Comparison of ENCODE assay signal across 19 cellular contexts in the genomic region with DNA sequence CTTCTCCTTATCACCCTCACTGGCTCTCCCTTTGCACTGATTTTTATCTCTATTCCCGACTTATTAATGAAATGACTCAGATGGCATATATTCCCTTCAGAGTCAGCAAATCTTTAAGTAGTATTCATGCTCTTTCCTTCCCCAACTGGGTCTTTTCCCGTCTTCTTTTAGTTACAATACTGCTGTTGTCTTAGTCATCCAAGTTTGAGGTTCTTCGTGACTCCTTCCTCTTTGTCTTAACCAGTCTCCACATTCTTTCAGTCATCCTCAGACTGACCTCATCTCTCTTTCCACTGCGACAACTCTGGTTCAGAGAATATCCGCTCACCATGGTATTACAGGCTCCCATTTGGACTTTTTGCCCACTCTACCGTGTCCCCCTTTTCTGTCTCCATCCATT. TPM values are rescaled to one million over a fixed set of nuclear protein-coding genes. Genes with fewer than 3 reads are reported as not detected.
DNase-seq lines count a peak whose midpoint lies in the region; ATAC-seq, FAIRE-seq and TF ChIP-seq lines count a peak whose summit lies in the region.
"Had no signal": no experiment of that assay in that cellular context is flagged by ENCODE, and none has a peak within 500 bp of the region (broad histone marks: within the 10 kb centered on the region; RNA-seq: fewer than 3 reads in every experiment).

No MANE protein-coding gene starts in this region.

- H3K27me3 ChIP-seq in A673 (replicated peaks; ENCODE audit: insufficient read depth, low read depth, low read length, poor library complexity) (no peaks in the 10 kb centered on the region), IMR-90 (ENCODE audit: control insufficient read depth, insufficient read depth, low read length) (no peaks in the 10 kb centered on the region), keratinocyte (ENCODE audit: control insufficient read depth, extremely low read depth, insufficient read depth, low read length) (no peaks in the 10 kb centered on the region), uterus (no peaks in the 10 kb centered on the region)
- H3K27me3 ChIP-seq: vagina had no signal

- H3K23ac ChIP-seq in IMR-90 (ENCODE audit: low read depth, low read length): no peak overlapping the region

- CTCF ChIA-PET in A673 (lab: Charles Lee): no interaction called here
- CTCF ChIA-PET in IMR-90 (lab: Yijun Ruan, JAX): no interaction called here

- H3K79me2 ChIP-seq in keratinocyte (ENCODE audit: control insufficient read depth, insufficient read depth, low read length): no peaks in the 10 kb centered on the region

- H2BK5ac ChIP-seq in IMR-90 (ENCODE audit: low read depth, low read length, poor library complexity, severe bottlenecking): no peak overlapping the region

- no peak overlapping the region for H2BK120ac ChIP-seq in IMR-90 (ENCODE audit: low read depth, low read length)

- FAIRE-seq in keratinocyte (lab: Jason Lieb, UNC): peak; percentile 88
- FAIRE-seq: kidney had no signal

- POLR2A ChIA-PET in A673 (lab: Charles Lee; ENCODE audit: low non-redundant PET) (no interaction called here), IMR-90 (lab: Charles Lee; ENCODE audit: unreplicated experiment) (no interaction called here)

- H3K9me3 ChIP-seq in A673 (ENCODE audit: low read depth, low read length, poor library complexity, severe bottlenecking): no peaks in the 10 kb centered on the region
- no peaks in the 10 kb centered on the region for H3K9me3 ChIP-seq in IMR-90 (ENCODE audit: control insufficient read depth, insufficient read depth, low read length)
- H3K9me3 ChIP-seq in keratinocyte (ENCODE audit: control insufficient read depth, low read depth, low read length): no peaks in the 10 kb centered on the region
- no peaks in the 10 kb centered on the region for H3K9me3 ChIP-seq in uterus
- H3K9me3 ChIP-seq: vagina had no signal

- no peak overlapping the region for H3K56ac ChIP-seq in IMR-90 (ENCODE audit: extremely low read depth, insufficient read depth, low read length)

- H3K4me3 ChIP-seq in A673 (ENCODE audit: low read depth, low read length, poor library complexity, severe bottlenecking) (no peak overlapping the region), IMR-90 (ENCODE audit: insufficient read depth, low read depth, low read length) (no peak overlapping the region), keratinocyte (ENCODE audit: control insufficient read depth in 2 of 3, extremely low read depth in 1 of 3, insufficient read depth in 2 of 3, low read depth in 1 of 3, low read length in 3 of 3) (no peak overlapping the region), uterus (no peak overlapping the region)
- H3K4me3 ChIP-seq: vagina had no signal

- no peak overlapping the region for H4K91ac ChIP-seq in IMR-90 (ENCODE audit: insufficient read depth, low read depth, low read length)

- TF ChIP-seq CTCF in A673 (conservative IDR thresholded peaks at IDR 0.05; ENCODE audit: low read depth, low read length) (no peak), IMR-90 (conservative IDR thresholded peaks at IDR 0.05; ENCODE audit: low read depth, low read length) (no peak), keratinocyte (optimal IDR thresholded peaks at IDR 0.05 in 1 of 3, IDR thresholded peaks at IDR 0.05 in 1 of 3, conservative IDR thresholded peaks at IDR 0.05 in 1 of 3; ENCODE audit: extremely low read depth in 1 of 3, insufficient read depth in 2 of 3, low read length in 3 of 3) (no peak), uterus (IDR thresholded peaks at IDR 0.05) (no peak)

- dilution Hi-C loops in IMR-90 (cut with HindIII; ENCODE audit: low sequenced_read_pairs, unreplicated experiment): no loop called here
- dilution Hi-C loops in keratinocyte (cut with MboI; ENCODE audit: extremely low pct_ligation_motif_present, low sequenced_read_pairs): no loop called here

- no peaks in the 10 kb centered on the region for H3K4me1 ChIP-seq in A673 (ENCODE audit: insufficient read depth, low read length, poor library complexity, severe bottlenecking)
- no peaks in the 10 kb centered on the region for H3K4me1 ChIP-seq in IMR-90 (ENCODE audit: control insufficient read depth, insufficient read depth, low read length)
- peaks cover 11% of the 10 kb centered on the region for H3K4me1 ChIP-seq in keratinocyte (ENCODE audit: control insufficient read depth, extremely low read depth, insufficient read depth, low read length)
- H3K4me1 ChIP-seq in uterus: no peaks in the 10 kb centered on the region
- H3K4me1 ChIP-seq: vagina had no signal

- no peak overlapping the region for H4K8ac ChIP-seq in IMR-90 (ENCODE audit: low read depth in 2 of 2, low read length in 2 of 2)

- no peak overlapping the region for H3K27ac ChIP-seq in A673 (ENCODE audit: low read depth, low read length, poor library complexity, severe bottlenecking)
- H3K27ac ChIP-seq in IMR-90 (ENCODE audit: insufficient read depth, low read length): no peak overlapping the region
- H3K27ac ChIP-seq in keratinocyte (ENCODE audit: control insufficient read depth, insufficient read depth, low read length): no peak overlapping the region
- no peak overlapping the region for H3K27ac ChIP-seq in uterus
- H3K27ac ChIP-seq: vagina had no signal

- in situ Hi-C loops in IMR-90 (cut with MboI; ENCODE audit: low sequenced_read_pairs): no loop called here

- BruUV-seq in A673 (replicated peaks; lab: Mats Ljungman, UMichigan) (no TSS peak), IMR-90 (replicated peaks; lab: Mats Ljungman, UMichigan) (no TSS peak)

- H2AK9ac ChIP-seq in IMR-90 (replicated peaks; ENCODE audit: low read depth, low read length, poor library complexity): no peak overlapping the region

- intact Hi-C loops in A673 (cut with micrococcal nuclease; ENCODE audit: unreplicated experiment) (no loop called here), IMR-90 (cut with micrococcal nuclease) (no loop called here), uterus (cut with DNase I; ENCODE audit: low total_unique reads) (no loop called here)

- H4K5ac ChIP-seq in IMR-90 (ENCODE audit: low read depth, low read length): no peak overlapping the region

- H3K9me1 ChIP-seq in IMR-90 (ENCODE audit: insufficient read depth, low read length): no peaks in the 10 kb centered on the region
- no peaks in the 10 kb centered on the region for H3K9me1 ChIP-seq in keratinocyte (ENCODE audit: control insufficient read depth, extremely low read depth, insufficient read depth, low read length)

- H3K18ac ChIP-seq in IMR-90 (ENCODE audit: low read depth, low read length): no peak overlapping the region

- H3K9ac ChIP-seq in IMR-90 (ENCODE audit: low read depth, low read length) (no peak overlapping the region), keratinocyte (ENCODE audit: control insufficient read depth, extremely low read depth, insufficient read depth, low read length) (no peak overlapping the region)

- H2AFZ ChIP-seq in IMR-90 (replicated peaks; ENCODE audit: low read length, poor library complexity): no peak overlapping the region
- H2AFZ ChIP-seq in keratinocyte (ENCODE audit: control insufficient read depth, low read length): no peak overlapping the region

- H4K20me1 ChIP-seq in IMR-90 (ENCODE audit: insufficient read depth, low read length) (no peaks in the 10 kb centered on the region), keratinocyte (ENCODE audit: control insufficient read depth, extremely low read depth, insufficient read depth, low read length) (no peaks in the 10 kb centered on the region)

- peaks cover 0 to 3% of the 10 kb centered on the region in 2 experiments; a peak in 1 of 4 replicates for H3K79me1 ChIP-seq in IMR-90 (ENCODE audit: low read depth in 1 of 2, low read length in 2 of 2)

- H3K36me3 ChIP-seq in A673 (ENCODE audit: insufficient read depth, low read length, poor library complexity, severe bottlenecking) (peaks cover 26% of the 10 kb centered on the region), IMR-90 (ENCODE audit: control insufficient read depth, insufficient read depth, low read length) (peaks cover 11% of the 10 kb centered on the region), keratinocyte (ENCODE audit: control insufficient read depth in 2 of 2, extremely low read depth in 1 of 2, insufficient read depth in 2 of 2, low read length in 2 of 2) (peaks cover 5 to 7% of the 10 kb centered on the region in 2 experiments), uterus (no peaks in the 10 kb centered on the region)

- H3K4ac ChIP-seq in IMR-90 (ENCODE audit: low read depth, low read length): no peak overlapping the region

- DNase-seq in A673 (ENCODE audit: low spot score) (peak; percentile 27), IMR-90 (peak; percentile 61), amniotic epithelial cell (ENCODE audit: low read depth) (peak; percentile 35), keratinocyte (ENCODE audit: low read depth, low spot score) (no peak), putamen (ENCODE audit: low spot score) (no peak), NCI-H1105 treated with DMSO at 0.1 percent for 48 hours (lab: John Stamatoyannopoulos, UW) (no peak), uterus (no peak)
- DNase-seq: activated CD4-positive, alpha-beta T cell treated with anti-CD3 and anti-CD28 coated beads, Interleukin-2, amount 10 ng/mL, durations not matched to agents 24 days and 14 days; anterior cingulate cortex; CD4-positive, CD25-positive, alpha-beta regulatory T cell; DMS53; KBM-7; kidney; NCI-H510A; stimulated activated CD4-positive, alpha-beta T cell treated with anti-CD3 and anti-CD28 coated beads, Interleukin-12 subunit alpha, Interleukin-12 subunit beta, amount 100 ng/mL, for 4 hours; stimulated activated CD8-positive, alpha-beta memory T cell treated with anti-CD3 and anti-CD28 coated beads, Interleukin-4, amount 100 ng/mL, for 48 hours; T-cell had no signal

- no peak overlapping the region for H2BK20ac ChIP-seq in IMR-90 (ENCODE audit: low read depth, low read length)

- no peak for TF ChIP-seq RAD21 in IMR-90 (IDR thresholded peaks at IDR 0.05; ENCODE audit: low read length)

- H3K4me2 ChIP-seq in IMR-90 (ENCODE audit: low read depth, low read length) (no peak overlapping the region), keratinocyte (ENCODE audit: control insufficient read depth, extremely low read depth, insufficient read depth, low read depth, low read length) (no peak overlapping the region)

- TF ChIP-seq POLR2A in IMR-90 (IDR thresholded peaks at IDR 0.05; ENCODE audit: low read depth, low read length): no peak
- no peak for TF ChIP-seq POLR2A in uterus (IDR thresholded peaks at IDR 0.05)

- 92% methylated on average over 6 of the region's 6 CpGs; no CpG with 5 or more reads in 1 of the 2 experiments for WGBS in IMR-90 (ENCODE audit: extremely low coverage in 2 of 2, insufficient read length in 1 of 2), 2 experiments

- no peak overlapping the region for H2BK15ac ChIP-seq in IMR-90 (ENCODE audit: low read depth, low read length)

- no peak overlapping the region for H3K14ac ChIP-seq in IMR-90 (replicated peaks; ENCODE audit: low read depth, low read length)

- ATAC-seq in IMR-90 (ENCODE audit: low read depth) (no peak), GM21367 (IDR thresholded peaks at IDR 0.05; ENCODE audit: unreplicated experiment) (no peak)
- ATAC-seq: T-cell had no signal

- H2AK5ac ChIP-seq in IMR-90 (ENCODE audit: low read depth, low read length): no peak overlapping the region

RNA-seq across cellular contexts. Expression of a gene that starts 12.4 kb away (rescaled TPM):
- 4.6 and 5.4 TPM in 2 replicates for total RNA-seq in A673 (2021)
- total RNA-seq in IMR-90 (2012; rRNA removed): 5.6 and 9.2 TPM in 2 replicates
- polyA plus RNA-seq in IMR-90 (2012; rRNA removed): 2.3 and 3.1 TPM in 2 replicates
- 0.48 TPM in 2 replicates for polyA plus RNA-seq in IMR-90 (2012; cell fraction: cytosol; rRNA removed)
- 0.33 and 1.4 TPM in 2 replicates for polyA plus RNA-seq in IMR-90 (2012; cell fraction: nucleus; rRNA removed; ENCODE audit: low replicate concordance)
- 2.0 to 4.0 TPM (median 3.0 TPM) in 3 replicates for polyA plus RNA-seq in keratinocyte
- polyA plus RNA-seq in keratinocyte (2011; ENCODE audit: low read depth): 1.5 TPM
- polyA plus RNA-seq in keratinocyte (2011; cell fraction: cytosol; rRNA removed): 0.91 and 1.8 TPM in 2 replicates
- polyA plus RNA-seq in keratinocyte (2011; cell fraction: nucleus; rRNA removed): 3.9 and 6.1 TPM in 2 replicates
- polyA plus RNA-seq in keratinocyte (2012; ENCODE audit: low replicate concordance): 1.7 and 2.0 TPM in 2 replicates
- 0.59 to 1.6 TPM (median 1.4 TPM) in 3 replicates for polyA minus RNA-seq in keratinocyte
- 0.77 TPM for polyA minus RNA-seq in keratinocyte (2011; cell fraction: cytosol; rRNA and poly(A)+ RNA removed)
- 1.8 and 2.6 TPM in 2 replicates for polyA minus RNA-seq in keratinocyte (2011; cell fraction: nucleus; rRNA and poly(A)+ RNA removed)
- 1 to 10 TPM; 2.4 to 9.8 (median 4.7) TPM for total RNA-seq in uterus

RNA-seq across cellular contexts. Expression of a gene that starts 19.5 kb away (rescaled TPM):
- total RNA-seq in A673 (2021) (54.7 and 58.1 TPM in 2 replicates), IMR-90 (2012; rRNA removed) (28.9 and 33.9 TPM in 2 replicates), uterus (10 to 100 TPM; 17.6 to 99.9 (median 31.0) TPM)
- polyA plus RNA-seq in IMR-90 (2012; rRNA removed) (66.5 and 66.8 TPM in 2 replicates), keratinocyte (56.7 to 124 TPM (median 118 TPM) in 3 replicates)
- 26.0 and 29.3 TPM in 2 replicates for polyA plus RNA-seq in IMR-90 (2012; cell fraction: cytosol; rRNA removed)
- 4.2 and 32.5 TPM in 2 replicates for polyA plus RNA-seq in IMR-90 (2012; cell fraction: nucleus; rRNA removed; ENCODE audit: low replicate concordance)
- polyA plus RNA-seq in keratinocyte (2011; ENCODE audit: low read depth): 113 TPM
- 73.6 and 111 TPM in 2 replicates for polyA plus RNA-seq in keratinocyte (2011; cell fraction: cytosol; rRNA removed)
- polyA plus RNA-seq in keratinocyte (2011; cell fraction: nucleus; rRNA removed): 48.3 and 59.2 TPM in 2 replicates
- 66.4 and 140 TPM in 2 replicates for polyA plus RNA-seq in keratinocyte (2012; ENCODE audit: low replicate concordance)
- polyA minus RNA-seq in keratinocyte: 5.8 to 40.3 TPM (median 25.5 TPM) in 3 replicates
- 11.5 TPM for polyA minus RNA-seq in keratinocyte (2011; cell fraction: cytosol; rRNA and poly(A)+ RNA removed)
- 9.4 and 13.2 TPM in 2 replicates for polyA minus RNA-seq in keratinocyte (2011; cell fraction: nucleus; rRNA and poly(A)+ RNA removed)

RNA-seq across cellular contexts. Expression of a gene that starts 20.5 kb away (rescaled TPM):
- 74.3 and 75.3 TPM in 2 replicates for total RNA-seq in A673 (2021)
- 10.0 and 65.8 TPM in 2 replicates for total RNA-seq in IMR-90 (2012; rRNA removed)
- 12.9 and 26.7 TPM in 2 replicates for polyA plus RNA-seq in IMR-90 (2012; rRNA removed)
- polyA plus RNA-seq in IMR-90 (2012; cell fraction: cytosol; rRNA removed): 1.2 and 1.6 TPM in 2 replicates
- polyA plus RNA-seq in IMR-90 (2012; cell fraction: nucleus; rRNA removed; ENCODE audit: low replicate concordance): 0.75 and 9.4 TPM in 2 replicates
- 16.4 to 36.5 TPM (median 26.0 TPM) in 3 replicates for polyA plus RNA-seq in keratinocyte
- polyA plus RNA-seq in keratinocyte (2011; ENCODE audit: low read depth): 40.2 TPM
- 21.5 and 42.5 TPM in 2 replicates for polyA plus RNA-seq in keratinocyte (2011; cell fraction: cytosol; rRNA removed)
- polyA plus RNA-seq in keratinocyte (2011; cell fraction: nucleus; rRNA removed): 21.8 and 38.1 TPM in 2 replicates
- 20.4 and 39.5 TPM in 2 replicates for polyA plus RNA-seq in keratinocyte (2012; ENCODE audit: low replicate concordance)
- polyA minus RNA-seq in keratinocyte: 7.3 to 25.3 TPM in 2 of 3 replicates, not detected in the other
- polyA minus RNA-seq in keratinocyte (2011; cell fraction: cytosol; rRNA and poly(A)+ RNA removed): 12.7 TPM
- polyA minus RNA-seq in keratinocyte (2011; cell fraction: nucleus; rRNA and poly(A)+ RNA removed): 3.2 and 7.4 TPM in 2 replicates
- total RNA-seq in uterus: 10 to 100 TPM in 3 of 4 donors, not detected in 1; 14.1 to 20.1 (median 18.9) TPM

Comparison
In these comparisons a context has a peak if more than half of its experiments do, and no peak if none do; other contexts are left out.
1. DNase-seq: peak in A673 (single experiment), IMR-90 (single experiment) and amniotic epithelial cell (single experiment); none in keratinocyte (single experiment), putamen (single experiment), NCI-H1105 treated with DMSO at 0.1 percent for 48 hours (single experiment) and uterus (0 of 2).